ENCODE assay signal across 9 cellular contexts in the genomic region with DNA sequence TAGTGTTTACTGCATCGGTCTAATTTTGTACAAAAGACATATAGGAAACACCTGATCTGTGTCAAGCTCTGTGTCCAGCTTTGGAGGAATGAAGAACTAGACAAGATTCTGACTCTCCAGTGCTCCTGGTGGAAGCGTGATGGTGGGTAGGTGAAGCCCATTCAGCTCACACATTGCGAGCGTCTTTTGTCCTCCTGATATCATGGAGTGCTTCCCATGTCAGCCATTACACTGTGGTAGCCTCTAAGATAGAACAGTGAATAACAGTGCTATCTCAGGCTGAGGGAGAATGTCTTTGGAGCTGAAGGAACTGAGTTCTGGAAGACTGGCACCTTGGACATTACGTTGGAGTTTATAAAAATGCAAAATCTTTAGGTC.
"Had no signal": no experiment of that assay in that cellular context is flagged by ENCODE, and none has a peak within 500 bp of the region (broad histone marks: within the 10 kb centered on the region; RNA-seq: fewer than 3 reads in every experiment).

No MANE protein-coding gene starts in this region.

- H2AFZ ChIP-seq: GM23248 had no signal

- H3K9ac ChIP-seq: GM23248 had no signal

- H3K9me3 ChIP-seq: HAP-1 had no signal

- H3K4me1 ChIP-seq: HAP-1 had no signal

- DNase-seq: GM23248, GOT3, H7, HFFc6, KBM-7 had no signal

- H3K4me3 ChIP-seq: GM23248, HAP-1 had no signal

- H3K27ac ChIP-seq: GM23248, HL-60 had no signal

- H3K36me3 ChIP-seq: HAP-1 had no signal

- ATAC-seq: HCT116, HepG2 had no signal
